8 cellular contexts compared by ENCODE assay signal in the genomic region with DNA sequence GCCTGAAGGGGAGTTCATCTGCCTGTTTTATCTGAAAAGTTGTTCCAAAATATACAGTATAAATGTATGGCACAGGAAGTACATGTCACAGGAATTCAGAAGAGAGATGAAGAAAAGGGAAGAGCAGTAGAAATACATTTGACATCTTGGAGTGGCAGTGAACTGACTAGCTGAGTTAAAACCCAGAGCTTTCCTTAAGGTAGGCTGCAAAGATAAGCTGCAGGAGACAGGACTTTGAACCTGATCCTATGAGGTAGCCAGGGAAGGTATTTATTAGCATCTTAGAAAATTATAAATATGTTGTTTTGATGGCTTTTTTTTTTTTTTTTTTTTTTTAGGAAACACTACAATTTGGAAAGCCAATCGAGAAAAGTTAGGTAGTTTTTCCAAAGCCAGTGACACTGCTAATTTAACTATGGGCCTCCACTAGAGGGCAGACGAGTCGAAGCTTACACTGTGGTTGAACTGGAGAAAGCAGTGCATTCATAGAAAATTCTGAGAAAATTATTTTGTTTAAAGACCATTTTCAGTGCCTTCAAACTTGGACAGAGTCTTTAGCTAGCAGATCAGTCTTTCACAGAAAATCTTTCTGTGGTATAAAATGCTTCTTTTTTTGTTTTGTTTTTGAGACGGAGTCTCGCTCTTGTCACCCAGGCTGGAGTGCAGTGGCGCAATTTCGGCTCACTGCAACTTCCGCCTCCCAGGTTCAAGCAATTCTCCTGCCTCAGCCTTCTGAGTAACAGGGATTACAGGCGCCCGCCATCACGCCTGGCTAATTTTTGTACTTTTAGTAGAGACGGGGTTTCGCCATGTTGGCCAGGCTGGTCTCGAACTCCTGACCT.
DNase-seq lines count a peak whose midpoint lies in the region; ATAC-seq, FAIRE-seq and TF ChIP-seq lines count a peak whose summit lies in the region.

No MANE protein-coding gene starts in this region.

- no peaks in the 10 kb centered on the region for H3K9me3 Mint-ChIP-seq in activated CD4-positive, alpha-beta memory T cell treated with anti-CD3 and anti-CD28 coated beads for 36 hours

- POLR2A ChIA-PET in AG04449 (lab: Yijun Ruan, JAX), result interaction anchor here (0.7 kb wide), 1 partner anchor 123 kb away, joined by 3 read pairs; the partner anchor contains the start of gene SSH2
- POLR2A ChIA-PET in activated CD4-positive, alpha-beta memory T cell treated with anti-CD3 and anti-CD28 coated beads for 36 hours (lab: Charles Lee), result interaction anchor here (0.5 to 1.8 kb wide), 3 partner anchors 23 to 124 kb away, joined by 3 to 9 read pairs (median 3); partner anchors contain the start of gene SSH2

- no peak overlapping the region for H3K4me3 Mint-ChIP-seq in activated CD4-positive, alpha-beta memory T cell treated with anti-CD3 and anti-CD28 coated beads for 36 hours

- no peaks in the 10 kb centered on the region for H3K27me3 Mint-ChIP-seq in activated CD4-positive, alpha-beta memory T cell treated with anti-CD3 and anti-CD28 coated beads for 36 hours

- DNase-seq in AG04449 (ENCODE audit: low read depth, low spot score), result no peak
- DNase-seq in GM19239 (ENCODE audit: insufficient read length, low spot score), result peak; percentile 32
- DNase-seq in NCI-H748 treated with DMSO at 0.1 percent for 48 hours (lab: John Stamatoyannopoulos, UW), result peak; percentile 55
- DNase-seq in activated CD4-positive, alpha-beta memory T cell treated with anti-CD3 and anti-CD28 coated beads for 36 hours, result peak; percentile 72
- DNase-seq in ecto neural progenitor cell (ENCODE audit: low spot score), result peak; percentile 69
- DNase-seq in lung microvascular endothelial cell (ENCODE audit: low read depth in 2 of 2), result peak; percentile 66 to 79
- peak; percentile 23 for DNase-seq in stimulated activated CD8-positive, alpha-beta memory T cell treated with anti-CD3 and anti-CD28 coated beads, Interleukin-12 subunit alpha, Interleukin-12 subunit beta, amount 100 ng/mL, for 4 hours (ENCODE audit: low read depth)

- peak; percentile 37 for FAIRE-seq in GM19239 (lab: Jason Lieb, UNC)

- no peak for ATAC-seq in GM19023 (IDR thresholded peaks at IDR 0.05; ENCODE audit: unreplicated experiment)

- CTCF ChIA-PET in AG04449 (lab: Yijun Ruan, JAX), result interaction anchor here (0.6 to 15.0 kb wide), 46 partner anchors 9 to 302 kb away, joined by 3 to 470 read pairs (median 4); partner anchors contain the start of genes EFCAB5 and SSH2
- CTCF ChIA-PET in activated CD4-positive, alpha-beta memory T cell treated with anti-CD3 and anti-CD28 coated beads for 36 hours (lab: Charles Lee), result interaction anchor here (0.6 to 13.7 kb wide), 41 partner anchors 9 to 421 kb away, joined by 3 to 381 read pairs (median 4); partner anchors contain the start of genes ABHD15 and SSH2

- TF ChIP-seq CTCF in AG04449 (IDR thresholded peaks at IDR 0.05; ENCODE audit: insufficient read depth, low read length, missing control alignments), result peak; percentile 67

- H3K4me1 Mint-ChIP-seq in activated CD4-positive, alpha-beta memory T cell treated with anti-CD3 and anti-CD28 coated beads for 36 hours (ENCODE audit: low read depth), result peaks cover 20% of the 10 kb centered on the region

- H3K36me3 Mint-ChIP-seq in activated CD4-positive, alpha-beta memory T cell treated with anti-CD3 and anti-CD28 coated beads for 36 hours, result no peaks in the 10 kb centered on the region

- no peak overlapping the region for H3K4me3 ChIP-seq in AG04449 (ENCODE audit: low read depth, low read length)

- intact Hi-C loops in activated CD4-positive, alpha-beta memory T cell treated with anti-CD3 and anti-CD28 coated beads for 36 hours (cut with micrococcal nuclease), result loop anchor here (1.0 to 10.0 kb wide), 4 partner anchors 124 to 287 kb away; no protein-coding TSS in a partner anchor

- no peak overlapping the region for H3K27ac Mint-ChIP-seq in activated CD4-positive, alpha-beta memory T cell treated with anti-CD3 and anti-CD28 coated beads for 36 hours
